Comparison of ENCODE assay signal across 8 cellular contexts in genomic region chr7:1503390-1503789, GRCh38. TPM values are rescaled to one million over a fixed set of nuclear protein-coding genes. Genes with fewer than 3 reads are reported as not detected.
DNase-seq lines count a peak whose midpoint lies in the region; ATAC-seq and TF ChIP-seq lines count a peak whose summit lies in the region.

No MANE protein-coding gene starts in this region.

- H3K4me1 ChIP-seq in rectal smooth muscle tissue (ENCODE audit: control insufficient read depth, insufficient read depth, low read length), result peaks cover 10% of the 10 kb centered on the region

- no peak overlapping the region for H3K27ac ChIP-seq in SK-N-MC
- H3K27ac ChIP-seq in rectal smooth muscle tissue (ENCODE audit: low read depth, low read length), result no peak overlapping the region
- no peak overlapping the region for H3K27ac ChIP-seq in caudate nucleus (ENCODE audit: low read depth, low read length)

- ATAC-seq in GM21737 (IDR thresholded peaks at IDR 0.05; ENCODE audit: unreplicated experiment), result no peak

- no peak for TF ChIP-seq CTCF in fibroblast of the aortic adventitia (IDR thresholded peaks at IDR 0.05; ENCODE audit: insufficient read depth, low read length)

- no peaks in the 10 kb centered on the region for H3K27me3 ChIP-seq in rectal smooth muscle tissue (ENCODE audit: control insufficient read depth, insufficient read depth, low read length)

- in situ Hi-C loops in G401 (cut with HindIII; ENCODE audit: low sequenced_read_pairs), result no loop called here

- H3K36me3 ChIP-seq in SK-N-MC (ENCODE audit: insufficient read depth, low read length) (peaks cover 19% of the 10 kb centered on the region; the same call in 1 of the 2 replicates), rectal smooth muscle tissue (ENCODE audit: control insufficient read depth, insufficient read depth, low read length) (peaks cover 10% of the 10 kb centered on the region)

- peak overlapping the region; percentile 83 for H3K4me3 ChIP-seq in GM08714 (ENCODE audit: low read length)
- H3K4me3 ChIP-seq in SK-N-MC, result peak overlapping the region; percentile 82
- peak overlapping the region; percentile 94 for H3K4me3 ChIP-seq in fibroblast of the aortic adventitia (ENCODE audit: low read depth, low read length)
- peak overlapping the region; percentile 71 for H3K4me3 ChIP-seq in rectal smooth muscle tissue (ENCODE audit: low read length)

- no peaks in the 10 kb centered on the region for H3K9me3 ChIP-seq in SK-N-MC (ENCODE audit: low read depth, low read length)

- DNase-seq in SK-N-MC (ENCODE audit: low read depth, low spot score) (no peak), fibroblast of the aortic adventitia (ENCODE audit: low read depth) (no peak), caudate nucleus (lab: John Stamatoyannopoulos, UW) (no peak), G401 (ENCODE audit: low spot score) (no peak), middle frontal gyrus (ENCODE audit: extremely low spot score, low spot score) (no peak)

- H3K9ac ChIP-seq in SK-N-MC (ENCODE audit: insufficient read length), result peak overlapping the region; percentile 89
- peak overlapping the region; percentile 1 for H3K9ac ChIP-seq in rectal smooth muscle tissue (ENCODE audit: low read length)

RNA-seq across cellular contexts. Expression of gene INTS1, which starts 0.8 kb away (rescaled TPM):
- total RNA-seq in fibroblast of the aortic adventitia (ENCODE audit: low replicate concordance), result 44.2 and 53.1 TPM in 2 replicates
- total RNA-seq in G401 (2014; rRNA removed; shearing (Covaris generic)), result 96.8 and 104 TPM in 2 replicates

RNA-seq across cellular contexts. Expression of gene MAFK, which starts 27.1 kb away (rescaled TPM):
- 5.3 and 12.7 TPM in 2 replicates for total RNA-seq in fibroblast of the aortic adventitia (ENCODE audit: low replicate concordance)
- 12.6 and 16.7 TPM in 2 replicates for total RNA-seq in G401 (2014; rRNA removed; shearing (Covaris generic))

RNA-seq across cellular contexts. Expression of gene MICALL2, which starts 44.1 kb away (rescaled TPM):
- total RNA-seq in fibroblast of the aortic adventitia (ENCODE audit: low replicate concordance), result 21.5 and 28.9 TPM in 2 replicates
- total RNA-seq in G401 (2014; rRNA removed; shearing (Covaris generic)), result 12.3 and 13.0 TPM in 2 replicates

RNA-seq across cellular contexts. Expression of gene TMEM184A, which starts 52.6 kb away (rescaled TPM):
- total RNA-seq in fibroblast of the aortic adventitia (ENCODE audit: low replicate concordance), result not detected in 2 replicates
- 0.49 and 1.8 TPM in 2 replicates for total RNA-seq in G401 (2014; rRNA removed; shearing (Covaris generic))
